ENCODE assay signal across 13 cellular contexts in genomic region chr10:11245095-11245479, GRCh38.
DNase-seq lines count a peak whose midpoint lies in the region; ATAC-seq lines count a peak whose summit lies in the region.
"Had no signal": no experiment of that assay in that cellular context is flagged by ENCODE, and none has a peak within 500 bp of the region (broad histone marks: within the 10 kb centered on the region; RNA-seq: fewer than 3 reads in every experiment).

No MANE protein-coding gene starts in this region.

- no peaks in the 10 kb centered on the region for H3K27me3 ChIP-seq in CD4-positive, alpha-beta memory T cell (ENCODE audit: insufficient read depth, low read length)
- H3K27me3 ChIP-seq: body of pancreas had no signal

- no peaks in the 10 kb centered on the region for H3K9me3 ChIP-seq in CD4-positive, alpha-beta memory T cell (ENCODE audit: control insufficient read depth in 1 of 2, low read length in 2 of 2)
- H3K9me3 ChIP-seq: body of pancreas, SK-N-SH had no signal

- peak overlapping the region; percentile 29 for H3K27ac ChIP-seq in CD4-positive, alpha-beta memory T cell (ENCODE audit: low read depth, low read length)
- peak overlapping the region; percentile 3 for H3K27ac ChIP-seq in angular gyrus (ENCODE audit: low read depth, low read length)
- H3K27ac ChIP-seq: body of pancreas had no signal

- DNase-seq in CD4-positive, alpha-beta memory T cell, result no peak
- DNase-seq in DMS79 (lab: John Stamatoyannopoulos, UW), result no peak
- no peak for DNase-seq in natural killer cell treated with Interleukin-12 subunit alpha and Interleukin-12 subunit beta and Interleukin-15 and Interleukin-18, amount 100 ng/mL, for 72 hours (ENCODE audit: low spot score)
- no peak for DNase-seq in NCI-H345 treated with DMSO at 0.1 percent for 48 hours (lab: John Stamatoyannopoulos, UW; ENCODE audit: unreplicated experiment)
- DNase-seq in activated CD4-positive, alpha-beta T cell treated with anti-CD3 and anti-CD28 coated beads, Interleukin-2, amount 50 U/mL, for 1 hour, result no peak
- DNase-seq: activated naive CD4-positive, alpha-beta T cell treated with Interleukin-2 at 50 U/mL for 16 hours; body of pancreas; GOT3; SK-N-SH; stimulated activated CD4-positive, alpha-beta T cell treated with anti-CD3 and anti-CD28 coated beads, Interleukin-12 subunit alpha, Interleukin-12 subunit beta, amount 100 ng/mL, for 4 hours had no signal

- H3K36me3 ChIP-seq in CD4-positive, alpha-beta memory T cell (ENCODE audit: insufficient read depth, low read length), result peaks cover 39% of the 10 kb centered on the region

- H3K27me3 Mint-ChIP-seq in CD4-positive, alpha-beta memory T cell, result no peaks in the 10 kb centered on the region
- H3K27me3 Mint-ChIP-seq in natural killer cell treated with Interleukin-12 subunit alpha and Interleukin-12 subunit beta and Interleukin-15 and Interleukin-18, amount 100 ng/mL, for 72 hours, result no peaks in the 10 kb centered on the region

- CTCF ChIA-PET in CD4-positive, alpha-beta memory T cell (lab: Charles Lee; ENCODE audit: partially characterized antibody), result interaction anchor here (1.3 to 2.3 kb wide), 3 partner anchors 19 to 79 kb away, joined by 4 to 9 read pairs (median 6); no protein-coding TSS in a partner anchor

- H3K4me1 Mint-ChIP-seq in CD4-positive, alpha-beta memory T cell, result peaks cover 10 to 43% (median 25%) of the 10 kb centered on the region in 4 donors
- peaks cover 54 to 59% of the 10 kb centered on the region in 2 donors for H3K4me1 Mint-ChIP-seq in natural killer cell treated with Interleukin-12 subunit alpha and Interleukin-12 subunit beta and Interleukin-15 and Interleukin-18, amount 100 ng/mL, for 72 hours (ENCODE audit: low read depth in 2 of 2)

- POLR2A ChIA-PET in CD4-positive, alpha-beta memory T cell (lab: Charles Lee; ENCODE audit: partially characterized antibody), result interaction anchor here (0.8 to 2.7 kb wide), 4 partner anchors 9 to 98 kb away, joined by 3 to 11 read pairs (median 6); no protein-coding TSS in a partner anchor

- no peaks in the 10 kb centered on the region for H3K9me3 Mint-ChIP-seq in CD4-positive, alpha-beta memory T cell
- no peaks in the 10 kb centered on the region for H3K9me3 Mint-ChIP-seq in natural killer cell treated with Interleukin-12 subunit alpha and Interleukin-12 subunit beta and Interleukin-15 and Interleukin-18, amount 100 ng/mL, for 72 hours

- ATAC-seq in GM19035 (IDR thresholded peaks at IDR 0.05; ENCODE audit: unreplicated experiment) (peak; percentile 14), HG03469 (IDR thresholded peaks at IDR 0.05; ENCODE audit: unreplicated experiment) (peak; percentile 7)
- no peak for ATAC-seq in natural killer cell treated with Interleukin-12 subunit alpha and Interleukin-12 subunit beta and Interleukin-15 and Interleukin-18, amount 100 ng/mL, for 72 hours
- ATAC-seq: body of pancreas had no signal

- H3K4me1 ChIP-seq in CD4-positive, alpha-beta memory T cell (ENCODE audit: insufficient read depth, low read length), result peaks cover 83% of the 10 kb centered on the region
- H3K4me1 ChIP-seq: body of pancreas had no signal

- no peak overlapping the region for H3K4me3 ChIP-seq in CD4-positive, alpha-beta memory T cell (ENCODE audit: low read length in 2 of 2)
- H3K4me3 ChIP-seq: body of pancreas had no signal

- intact Hi-C loops in CD4-positive, alpha-beta memory T cell (cut with micrococcal nuclease), result no loop called here

- H3K36me3 Mint-ChIP-seq in CD4-positive, alpha-beta memory T cell, result peaks cover 22 to 56% of the 10 kb centered on the region in 2 donors
- H3K36me3 Mint-ChIP-seq in natural killer cell treated with Interleukin-12 subunit alpha and Interleukin-12 subunit beta and Interleukin-15 and Interleukin-18, amount 100 ng/mL, for 72 hours, result peaks cover 18% of the 10 kb centered on the region

- H3K27ac Mint-ChIP-seq in CD4-positive, alpha-beta memory T cell, result no peak overlapping the region
- no peak overlapping the region for H3K27ac Mint-ChIP-seq in natural killer cell treated with Interleukin-12 subunit alpha and Interleukin-12 subunit beta and Interleukin-15 and Interleukin-18, amount 100 ng/mL, for 72 hours

- no peak overlapping the region for H3K4me3 Mint-ChIP-seq in CD4-positive, alpha-beta memory T cell
- no peak overlapping the region for H3K4me3 Mint-ChIP-seq in natural killer cell treated with Interleukin-12 subunit alpha and Interleukin-12 subunit beta and Interleukin-15 and Interleukin-18, amount 100 ng/mL, for 72 hours

Comparison
In these comparisons a context has a peak if more than half of its experiments do, and no peak if none do; other contexts are left out.
1. ATAC-seq: peak in GM19035 (single experiment) and HG03469 (single experiment); none in natural killer cell treated with Interleukin-12 subunit alpha and Interleukin-12 subunit beta and Interleukin-15 and Interleukin-18, amount 100 ng/mL, for 72 hours (0 of 2).